Comparison of ENCODE assay signal across 1 cellular context in genomic region chr12:52003016-52003550, GRCh38.
TF ChIP-seq lines count a peak whose summit lies in the region.

No MANE protein-coding gene starts in this region.

TF ChIP-seq in HepG2, 621 proteins besides CTCF, POLR2A, EP300 and RAD21:
- TF ChIP-seq HOXA3 (CRISPR knock-in tag; IDR thresholded peaks at IDR 0.05) (no peak), ATF7 (IDR thresholded peaks at IDR 0.05) (peak; percentile 42; the same call in 1 of the 2 replicates), ATF7 (CRISPR knock-in tag; IDR thresholded peaks at IDR 0.05) (no peak)
TF ChIP-seq in HepG2: peak in this region for 1.
